ENCODE assay signal across 8 cellular contexts in the genomic region with DNA sequence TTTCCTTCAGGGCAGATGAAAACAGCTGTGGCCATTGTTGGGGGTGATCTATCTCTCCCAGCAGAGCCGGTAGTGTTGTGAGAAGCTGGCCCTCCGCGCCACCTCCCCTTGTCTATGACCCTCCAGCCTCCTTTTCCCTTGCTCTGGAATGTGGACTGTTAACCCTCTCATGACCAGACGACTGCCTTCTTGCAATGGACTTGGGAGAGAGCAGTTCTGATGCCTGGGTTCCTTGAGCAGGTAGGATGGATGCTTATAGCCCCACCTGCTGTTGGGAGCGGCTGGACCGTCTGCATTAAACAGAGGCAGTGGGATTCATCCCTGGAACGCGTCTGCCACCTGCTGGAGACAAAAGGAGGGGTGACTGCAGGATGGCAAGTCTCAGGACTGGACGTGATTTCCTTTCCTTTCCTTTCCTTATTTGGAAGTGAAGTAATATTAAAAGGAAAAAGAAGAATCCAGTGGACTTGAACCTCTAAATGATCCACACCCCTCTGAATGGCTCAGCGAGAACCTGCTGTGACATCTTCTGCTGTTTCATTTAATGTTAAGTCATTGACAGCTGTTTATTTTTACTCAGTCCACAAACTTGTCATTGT. TPM values are rescaled to one million over a fixed set of nuclear protein-coding genes. Genes with fewer than 3 reads are reported as not detected.
A peak's percentile ranks its signal among the peaks of the same experiment; 100 is the strongest.
DNase-seq lines count a peak whose midpoint lies in the region; ATAC-seq, FAIRE-seq and TF ChIP-seq lines count a peak whose summit lies in the region.

No MANE protein-coding gene starts in this region.

- intact Hi-C loops in testis (cut with DNase I; ENCODE audit: low total_unique reads): loop anchor here (2.0 kb wide), 1 partner anchor 66 kb away; no protein-coding TSS in a partner anchor

- no peak overlapping the region for H3K4me3 ChIP-seq in GM12875 (ENCODE audit: low read depth, low read length)
- H3K4me3 ChIP-seq in SJCRH30: no peak overlapping the region
- no peak overlapping the region for H3K4me3 ChIP-seq in testis

- TF ChIP-seq CTCF in GM12875 (IDR thresholded peaks at IDR 0.05; ENCODE audit: borderline replicate concordance, insufficient read depth, low read depth, low read length) (peak; percentile 93), testis (IDR thresholded peaks at IDR 0.05) (peak; percentile 94 to 97 (median 95))

- H3K27me3 ChIP-seq in SJCRH30 (peaks cover 18% of the 10 kb centered on the region), testis (no peaks in the 10 kb centered on the region)

- 8 to 14% methylated on average over 10 of the region's 10 CpGs for WGBS in testis, 2 donors

- H3K4me1 ChIP-seq in SJCRH30 (no peaks in the 10 kb centered on the region), testis (peaks cover 7% of the 10 kb centered on the region)

- DNase-seq in NAMALWA (ENCODE audit: low spot score): peak; percentile 88
- peak; percentile 89 to 94 for DNase-seq in SJCRH30
- DNase-seq in activated effector memory CD4-positive, alpha-beta T cell treated with anti-CD3 and anti-CD28 coated beads, Interleukin-2, amount 50 U/mL, for 16 hours: peak; percentile 94
- peak; percentile 82 to 92 for DNase-seq in frontal cortex (ENCODE audit: low spot score in 2 of 2)
- peak in 55 of 56 donors; percentile 30 to 96 (median 80) for DNase-seq in nucleus accumbens (lab: John Stamatoyannopoulos, UW)
- DNase-seq in testis: peak; percentile 95

- no peak for TF ChIP-seq POLR2A in testis (IDR thresholded peaks at IDR 0.05)

- H3K36me3 ChIP-seq in SJCRH30 (no peaks in the 10 kb centered on the region; the same call in 1 of the 2 replicates), testis (ENCODE audit: low read depth, missing control alignments) (no peaks in the 10 kb centered on the region)

- peak; percentile 19 for FAIRE-seq in frontal cortex (lab: Jason Lieb, UNC)

- H3K27ac ChIP-seq in SJCRH30 (no peak overlapping the region), testis (no peak overlapping the region)

- no peaks in the 10 kb centered on the region for H3K9me3 ChIP-seq in SJCRH30 (replicated peaks)
- no peaks in the 10 kb centered on the region for H3K9me3 ChIP-seq in testis

- no peak for ATAC-seq in HG03045 (IDR thresholded peaks at IDR 0.05; ENCODE audit: unreplicated experiment)

RNA-seq across cellular contexts. Expression of gene SOST, which starts 1.8 kb away (rescaled TPM):
- not detected in 2 replicates for total RNA-seq in SJCRH30 (2014; rRNA removed; shearing (Covaris generic))
- total RNA-seq in frontal cortex: not detected
- under 1 TPM in 1 of 2 donors, not detected in 1; 0.24 TPM for total RNA-seq in testis
- polyA plus RNA-seq in testis (ENCODE audit: insufficient read depth, low read depth, low replicate concordance): not detected

RNA-seq across cellular contexts. Expression of gene DUSP3, which starts 18.4 kb away (rescaled TPM):
- total RNA-seq in SJCRH30 (2014; rRNA removed; shearing (Covaris generic)): 33.9 and 35.5 TPM in 2 replicates
- total RNA-seq in frontal cortex (33.0 TPM), testis (10 to 100 TPM; 59.2 to 75.1 TPM)
- 54.8 TPM for polyA plus RNA-seq in testis (ENCODE audit: insufficient read depth, low read depth, low replicate concordance)

RNA-seq across cellular contexts. Expression of gene CFAP97D1, which starts 19.9 kb away (rescaled TPM):
- total RNA-seq in SJCRH30 (2014; rRNA removed; shearing (Covaris generic)): not detected in 2 replicates
- total RNA-seq in frontal cortex (not detected), testis (10 to 100 TPM in 1 of 2 donors, 1 to 10 TPM in 1; 6.3 to 20.0 TPM)
- polyA plus RNA-seq in testis (ENCODE audit: insufficient read depth, low read depth, low replicate concordance): 32.4 TPM
